ENCODE assay signal across 19 cellular contexts in the genomic region with DNA sequence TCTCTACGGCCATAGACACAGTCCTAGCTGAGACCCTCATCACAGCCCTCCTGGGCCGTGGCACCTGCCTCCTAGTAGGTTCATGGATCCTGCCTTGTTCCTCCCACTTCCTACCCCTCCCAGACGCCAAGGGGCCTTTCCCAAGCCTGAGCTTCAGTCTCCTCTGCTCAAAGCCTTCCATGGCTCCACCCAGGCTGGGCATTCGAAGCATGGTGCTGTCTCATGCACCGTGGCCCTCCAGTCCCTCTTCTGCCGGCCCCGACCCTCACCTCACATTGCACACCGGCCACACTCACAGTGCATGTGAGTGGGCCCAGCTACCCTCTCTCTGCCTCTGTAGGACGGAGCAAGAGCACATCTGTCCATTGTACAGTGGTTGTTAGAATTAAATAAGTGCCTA. TPM values are rescaled to one million over a fixed set of nuclear protein-coding genes. Genes with fewer than 3 reads are reported as not detected.
A peak's percentile ranks its signal among the peaks of the same experiment; 100 is the strongest.
DNase-seq lines count a peak whose midpoint lies in the region; ATAC-seq, FAIRE-seq and TF ChIP-seq lines count a peak whose summit lies in the region.
"Had no signal": no experiment of that assay in that cellular context is flagged by ENCODE, and none has a peak within 500 bp of the region (broad histone marks: within the 10 kb centered on the region; RNA-seq: fewer than 3 reads in every experiment).

No MANE protein-coding gene starts in this region.

- no peak for DNase-seq in HepG2 (ENCODE audit: low spot score)
- peak; percentile 27 for DNase-seq in osteoblast (ENCODE audit: insufficient read length, low spot score, missing footprints)
- peak; percentile 40 for DNase-seq in upper lobe of right lung
- no peak for DNase-seq in NCI-H2081 (lab: John Stamatoyannopoulos, UW)
- DNase-seq: KG1, NCI-H1092 treated with DMSO at 0.1 percent for 48 hours, NCI-H146, NCI-H2029, NCI-H2171, NCI-H345, NCI-H526, SJCRH30 had no signal

- BruUV-seq in HepG2 (replicated peaks; lab: Mats Ljungman, UMichigan), result no TSS peak

- WGBS in HepG2 (ENCODE audit: low lambda C conversion rate), result 66% methylated on average over 7 of the region's 9 CpGs

- H3K4me2 ChIP-seq in HepG2 (ENCODE audit: low read depth, low read length) (peak overlapping the region; percentile 56), osteoblast (ENCODE audit: insufficient read depth, low read length) (no peak overlapping the region)
- H3K4me2 ChIP-seq: A549 had no signal

- ATAC-seq in HepG2 (no peak; the same call in 2 of the 3 replicates), upper lobe of right lung (no peak), GM19455 (IDR thresholded peaks at IDR 0.05; ENCODE audit: unreplicated experiment) (no peak), GM21423 (IDR thresholded peaks at IDR 0.05; ENCODE audit: unreplicated experiment) (no peak)
- ATAC-seq: A549 had no signal

- intact Hi-C loops in HepG2 (cut with micrococcal nuclease; ENCODE audit: unreplicated experiment), result loop anchor here (5.0 kb wide), 1 partner anchor 39 kb away; no protein-coding TSS in a partner anchor
- intact Hi-C loops in upper lobe of right lung (cut with DNase I), result no loop called here

- H3K9ac ChIP-seq in HepG2 (ENCODE audit: insufficient read depth, low read depth, low read length), result no peak overlapping the region

- no peak for TF ChIP-seq EP300 in HepG2 (IDR thresholded peaks at IDR 0.05; ENCODE audit: low read depth in 2 of 2, low read length in 2 of 2)
- no peak for TF ChIP-seq EP300 in HepG2 (CRISPR knock-in tag; IDR thresholded peaks at IDR 0.05; ENCODE audit: borderline replicate concordance)

- H3K4me3 ChIP-seq in HepG2 (replicated peaks in 1 of 3; ENCODE audit: insufficient read depth in 1 of 3, low read depth in 2 of 3, low read length in 3 of 3), result no peak overlapping the region
- no peak overlapping the region for H3K4me3 ChIP-seq in osteoblast (ENCODE audit: insufficient read depth, low read length)
- no peak overlapping the region for H3K4me3 ChIP-seq in upper lobe of right lung
- H3K4me3 ChIP-seq: A549, HAP-1, Peyer's patch had no signal

- no peaks in the 10 kb centered on the region for H3K9me3 ChIP-seq in HepG2 (ENCODE audit: low read length)
- no peaks in the 10 kb centered on the region for H3K9me3 ChIP-seq in osteoblast (ENCODE audit: low read depth, low read length)
- no peaks in the 10 kb centered on the region for H3K9me3 ChIP-seq in upper lobe of right lung
- H3K9me3 ChIP-seq: A549, HAP-1, Peyer's patch, SJCRH30 had no signal

- no peak for TF ChIP-seq POLR2A in HepG2 (IDR thresholded peaks at IDR 0.05; ENCODE audit: insufficient read depth in 1 of 2, low read depth in 2 of 2, low read length in 2 of 2)

- H3K27ac ChIP-seq in VCaP, result peak overlapping the region; percentile 43
- no peak overlapping the region for H3K27ac ChIP-seq in HepG2 (ENCODE audit: extremely low read length, insufficient read depth, low read length)
- H3K27ac ChIP-seq in osteoblast (ENCODE audit: low read depth, low read length), result no peak overlapping the region
- H3K27ac ChIP-seq in upper lobe of right lung, result no peak overlapping the region
- H3K27ac ChIP-seq: A549, Peyer's patch, SJCRH30 had no signal

- H3K27me3 ChIP-seq in HepG2 (ENCODE audit: control insufficient read depth in 1 of 2, insufficient read depth in 2 of 2, low read length in 2 of 2) (no peaks in the 10 kb centered on the region), osteoblast (ENCODE audit: insufficient read depth, low read length) (peaks cover 13% of the 10 kb centered on the region), upper lobe of right lung (no peaks in the 10 kb centered on the region)
- H3K27me3 ChIP-seq: Peyer's patch had no signal

- in situ Hi-C loops in HepG2 (cut with HindIII; ENCODE audit: extremely low pct_ligation_motif_present, low pct_unique_long_range_greater_than_20kb), result no loop called here

- H4K20me1 ChIP-seq in HepG2 (ENCODE audit: insufficient read depth, low read length) (no peaks in the 10 kb centered on the region), osteoblast (ENCODE audit: insufficient read depth, low read length) (no peaks in the 10 kb centered on the region)

- H3K36me3 ChIP-seq in HepG2 (replicated peaks in 1 of 2; ENCODE audit: control insufficient read depth in 1 of 2, insufficient read depth in 2 of 2, low read length in 2 of 2), result no peaks in the 10 kb centered on the region
- no peaks in the 10 kb centered on the region for H3K36me3 ChIP-seq in osteoblast (ENCODE audit: insufficient read depth, low read length)
- H3K36me3 ChIP-seq in upper lobe of right lung, result no peaks in the 10 kb centered on the region
- H3K36me3 ChIP-seq: HAP-1, Peyer's patch, SJCRH30 had no signal

- no peak for FAIRE-seq in HepG2 (lab: Jason Lieb, UNC)
- FAIRE-seq: A549, D721Med had no signal

- no peaks in the 10 kb centered on the region for H3K79me2 ChIP-seq in HepG2 (ENCODE audit: insufficient read depth, low read length)
- H3K79me2 ChIP-seq in osteoblast (ENCODE audit: insufficient read depth, low read length), result no peaks in the 10 kb centered on the region

- POLR2A ChIA-PET in HepG2 (lab: Yijun Ruan, JAX), result interaction anchor here (3.3 kb wide), 1 partner anchor 7 kb away, joined by 17 read pairs; no protein-coding TSS in a partner anchor

- peaks cover 37% of the 10 kb centered on the region for H3K4me1 ChIP-seq in HepG2 (ENCODE audit: insufficient read depth, low read length)
- H3K4me1 ChIP-seq in osteoblast (ENCODE audit: insufficient read depth, low read length), result no peaks in the 10 kb centered on the region
- no peaks in the 10 kb centered on the region for H3K4me1 ChIP-seq in upper lobe of right lung
- H3K4me1 ChIP-seq: HAP-1, Peyer's patch had no signal

- no peak for TF ChIP-seq RAD21 in HepG2 (CRISPR knock-in tag; IDR thresholded peaks at IDR 0.05)

- H2AFZ ChIP-seq in HepG2 (ENCODE audit: low read length) (no peak overlapping the region), osteoblast (ENCODE audit: low read length) (no peak overlapping the region)

- TF ChIP-seq CTCF in VCaP (conservative IDR thresholded peaks at IDR 0.05) (no peak), HepG2 (CRISPR knock-in tag; IDR thresholded peaks at IDR 0.05) (no peak), osteoblast (IDR thresholded peaks at IDR 0.05; ENCODE audit: extremely low read depth, low read depth, low read length) (no peak), upper lobe of right lung (IDR thresholded peaks at IDR 0.05) (no peak)

- CTCF ChIA-PET in HepG2 (lab: Yijun Ruan, JAX; ENCODE audit: low intra/inter-chr PET ratio, low total read pairs), result no interaction called here

RNA-seq across cellular contexts. Expression of gene KIAA0232, which starts 21.7 kb away (rescaled TPM):
- 17.1 and 24.1 TPM in 2 replicates for total RNA-seq in HepG2 (2016; rRNA removed; fragmentation: Illumina TruSeq; extraction: Trizol)
- 10.8 and 11.4 TPM in 2 replicates for total RNA-seq in HepG2 (2016; cell fraction: cytosol; rRNA removed; fragmentation: Illumina TruSeq; extraction: Trizol; ENCODE audit: low read depth)
- total RNA-seq in HepG2 (2016; cell fraction: insoluble cytoplasmic fraction; rRNA removed; fragmentation: Illumina TruSeq; extraction: Trizol), result 17.2 and 22.3 TPM in 2 replicates
- 11.9 and 12.9 TPM in 2 replicates for total RNA-seq in HepG2 (2016; cell fraction: membrane; rRNA removed; fragmentation: Illumina TruSeq; extraction: Trizol)
- total RNA-seq in HepG2 (2016; cell fraction: nucleus; rRNA removed; fragmentation: Illumina TruSeq; extraction: Trizol), result 25.6 and 32.5 TPM in 2 replicates
- 7.8 and 8.1 TPM in 2 replicates for polyA plus RNA-seq in HepG2 (2011; rRNA removed)
- 3.8 and 5.9 TPM in 2 replicates for polyA plus RNA-seq in HepG2 (2011; cell fraction: cytosol; rRNA removed)
- polyA plus RNA-seq in HepG2 (2011; cell fraction: nucleus; rRNA removed), result 9.7 and 12.4 TPM in 2 replicates
- polyA plus RNA-seq in HepG2 (2012), result 10.7 and 10.9 TPM in 2 replicates
- polyA plus RNA-seq in HepG2 (2016; cell fraction: cytosol; fragmentation: Illumina TruSeq; extraction: Trizol; ENCODE audit: low read depth), result 0.92 and 1.4 TPM in 2 replicates
- 13.7 and 13.8 TPM in 2 replicates for polyA plus RNA-seq in HepG2 (2016; cell fraction: insoluble cytoplasmic fraction; fragmentation: Illumina TruSeq; extraction: Trizol; ENCODE audit: low read depth)
- 2.4 and 2.8 TPM in 2 replicates for polyA plus RNA-seq in HepG2 (2016; cell fraction: membrane; fragmentation: Illumina TruSeq; extraction: Trizol; ENCODE audit: low read depth)
- polyA plus RNA-seq in HepG2 (2016; cell fraction: nucleus; fragmentation: Illumina TruSeq; extraction: Trizol; ENCODE audit: insufficient read depth, low read depth), result 20.4 and 20.5 TPM in 2 replicates
- 22.4 and 23.8 TPM in 2 replicates for polyA minus RNA-seq in HepG2 (2011; rRNA and poly(A)+ RNA removed; ENCODE audit: low replicate concordance)
- 6.6 and 9.1 TPM in 2 replicates for polyA minus RNA-seq in HepG2 (2011; cell fraction: cytosol; rRNA and poly(A)+ RNA removed)
- 29.7 and 41.5 TPM in 2 replicates for polyA minus RNA-seq in HepG2 (2011; cell fraction: nucleus; rRNA and poly(A)+ RNA removed)
- 23.9 and 25.0 TPM in 2 replicates for total RNA-seq in osteoblast
- 30.9 TPM for total RNA-seq in upper lobe of right lung

RNA-seq across cellular contexts. Expression of gene BLOC1S4, which starts 44.9 kb away (rescaled TPM):
- total RNA-seq in HepG2 (2016; rRNA removed; fragmentation: Illumina TruSeq; extraction: Trizol), result 18.7 and 20.9 TPM in 2 replicates
- total RNA-seq in HepG2 (2016; cell fraction: cytosol; rRNA removed; fragmentation: Illumina TruSeq; extraction: Trizol; ENCODE audit: low read depth), result 4.7 and 6.1 TPM in 2 replicates
- 19.1 and 20.1 TPM in 2 replicates for total RNA-seq in HepG2 (2016; cell fraction: insoluble cytoplasmic fraction; rRNA removed; fragmentation: Illumina TruSeq; extraction: Trizol)
- 11.7 and 12.0 TPM in 2 replicates for total RNA-seq in HepG2 (2016; cell fraction: membrane; rRNA removed; fragmentation: Illumina TruSeq; extraction: Trizol)
- 7.6 and 7.9 TPM in 2 replicates for total RNA-seq in HepG2 (2016; cell fraction: nucleus; rRNA removed; fragmentation: Illumina TruSeq; extraction: Trizol)
- 15.5 and 17.6 TPM in 2 replicates for polyA plus RNA-seq in HepG2 (2011; rRNA removed)
- polyA plus RNA-seq in HepG2 (2011; cell fraction: cytosol; rRNA removed), result 19.4 and 26.2 TPM in 2 replicates
- polyA plus RNA-seq in HepG2 (2011; cell fraction: nucleus; rRNA removed), result 9.3 and 10.5 TPM in 2 replicates
- 10.5 and 11.1 TPM in 2 replicates for polyA plus RNA-seq in HepG2 (2012)
- 3.6 and 4.1 TPM in 2 replicates for polyA plus RNA-seq in HepG2 (2016; cell fraction: cytosol; fragmentation: Illumina TruSeq; extraction: Trizol; ENCODE audit: low read depth)
- polyA plus RNA-seq in HepG2 (2016; cell fraction: insoluble cytoplasmic fraction; fragmentation: Illumina TruSeq; extraction: Trizol; ENCODE audit: low read depth), result 22.2 and 23.4 TPM in 2 replicates
- polyA plus RNA-seq in HepG2 (2016; cell fraction: membrane; fragmentation: Illumina TruSeq; extraction: Trizol; ENCODE audit: low read depth), result 7.5 and 8.0 TPM in 2 replicates
- polyA plus RNA-seq in HepG2 (2016; cell fraction: nucleus; fragmentation: Illumina TruSeq; extraction: Trizol; ENCODE audit: insufficient read depth, low read depth), result 10.3 and 14.0 TPM in 2 replicates
- 5.1 and 16.2 TPM in 2 replicates for polyA minus RNA-seq in HepG2 (2011; rRNA and poly(A)+ RNA removed; ENCODE audit: low replicate concordance)
- polyA minus RNA-seq in HepG2 (2011; cell fraction: cytosol; rRNA and poly(A)+ RNA removed), result 9.3 and 9.9 TPM in 2 replicates
- polyA minus RNA-seq in HepG2 (2011; cell fraction: nucleus; rRNA and poly(A)+ RNA removed), result 5.5 and 7.0 TPM in 2 replicates
- 10.0 and 10.9 TPM in 2 replicates for total RNA-seq in osteoblast
- 10.7 TPM for total RNA-seq in upper lobe of right lung

RNA-seq across cellular contexts. Expression of gene MRFAP1L1, which starts 51.2 kb away (rescaled TPM):
- total RNA-seq in HepG2 (2016; rRNA removed; fragmentation: Illumina TruSeq; extraction: Trizol) (76.6 and 124 TPM in 2 replicates), osteoblast (38.0 and 39.2 TPM in 2 replicates), upper lobe of right lung (46.6 TPM)
- total RNA-seq in HepG2 (2016; cell fraction: cytosol; rRNA removed; fragmentation: Illumina TruSeq; extraction: Trizol; ENCODE audit: low read depth), result 12.0 and 14.9 TPM in 2 replicates
- 82.6 and 130 TPM in 2 replicates for total RNA-seq in HepG2 (2016; cell fraction: insoluble cytoplasmic fraction; rRNA removed; fragmentation: Illumina TruSeq; extraction: Trizol)
- total RNA-seq in HepG2 (2016; cell fraction: membrane; rRNA removed; fragmentation: Illumina TruSeq; extraction: Trizol), result 36.1 and 39.2 TPM in 2 replicates
- 35.4 and 41.2 TPM in 2 replicates for total RNA-seq in HepG2 (2016; cell fraction: nucleus; rRNA removed; fragmentation: Illumina TruSeq; extraction: Trizol)
- polyA plus RNA-seq in HepG2 (2011; rRNA removed), result 39.9 and 44.8 TPM in 2 replicates
- polyA plus RNA-seq in HepG2 (2011; cell fraction: cytosol; rRNA removed), result 29.0 and 43.5 TPM in 2 replicates
- 12.5 and 20.0 TPM in 2 replicates for polyA plus RNA-seq in HepG2 (2011; cell fraction: nucleus; rRNA removed)
- polyA plus RNA-seq in HepG2 (2012), result 55.6 and 62.7 TPM in 2 replicates
- 6.5 and 6.6 TPM in 2 replicates for polyA plus RNA-seq in HepG2 (2016; cell fraction: cytosol; fragmentation: Illumina TruSeq; extraction: Trizol; ENCODE audit: low read depth)
- 143 and 162 TPM in 2 replicates for polyA plus RNA-seq in HepG2 (2016; cell fraction: insoluble cytoplasmic fraction; fragmentation: Illumina TruSeq; extraction: Trizol; ENCODE audit: low read depth)
- polyA plus RNA-seq in HepG2 (2016; cell fraction: membrane; fragmentation: Illumina TruSeq; extraction: Trizol; ENCODE audit: low read depth), result 21.2 and 21.7 TPM in 2 replicates
- 60.2 and 60.7 TPM in 2 replicates for polyA plus RNA-seq in HepG2 (2016; cell fraction: nucleus; fragmentation: Illumina TruSeq; extraction: Trizol; ENCODE audit: insufficient read depth, low read depth)
- polyA minus RNA-seq in HepG2 (2011; rRNA and poly(A)+ RNA removed; ENCODE audit: low replicate concordance), result 10.4 and 12.8 TPM in 2 replicates
- polyA minus RNA-seq in HepG2 (2011; cell fraction: cytosol; rRNA and poly(A)+ RNA removed), result 13.6 and 15.5 TPM in 2 replicates
- 16.1 and 16.2 TPM in 2 replicates for polyA minus RNA-seq in HepG2 (2011; cell fraction: nucleus; rRNA and poly(A)+ RNA removed)

Comparison
In these comparisons a context has a peak if more than half of its experiments do, and no peak if none do; other contexts are left out.
1. DNase-seq: peak in osteoblast (single experiment) and upper lobe of right lung (single experiment); none in HepG2 (single experiment) and NCI-H2081 (0 of 2).